ENCODE assay signal across 8 cellular contexts in the genomic region with DNA sequence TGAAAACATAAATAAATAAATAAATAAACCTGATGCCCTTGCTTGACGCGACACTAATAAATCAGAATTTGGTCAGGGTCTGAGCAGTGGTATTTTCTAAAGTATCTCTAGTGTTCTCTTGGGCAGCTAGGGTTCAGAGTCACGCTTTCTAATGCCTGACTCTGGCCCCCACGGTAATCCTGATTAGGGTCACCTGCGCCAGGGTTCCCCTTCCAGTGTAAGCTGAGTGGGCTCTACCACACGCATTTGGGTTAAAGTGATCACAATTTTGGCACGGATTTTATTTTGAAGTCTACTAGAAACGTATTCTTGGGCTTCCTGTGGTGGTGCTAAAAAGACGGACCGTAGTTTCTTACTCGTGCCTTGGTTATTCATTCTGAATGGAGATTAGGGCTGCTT. TPM values are rescaled to one million over a fixed set of nuclear protein-coding genes. Genes with fewer than 3 reads are reported as not detected.
DNase-seq lines count a peak whose midpoint lies in the region; ATAC-seq, FAIRE-seq and TF ChIP-seq lines count a peak whose summit lies in the region.

No MANE protein-coding gene starts in this region.

- CTCF ChIA-PET in mammary epithelial cell (lab: Charles Lee; ENCODE audit: low non-redundant PET), result interaction anchor here (0.5 to 0.7 kb wide), 2 partner anchors 12 to 93 kb away, joined by 8 to 9 read pairs; no protein-coding TSS in a partner anchor
- CTCF ChIA-PET in RWPE1 (lab: Yijun Ruan, JAX), result interaction anchor here (0.7 to 2.1 kb wide), 2 partner anchors 12 to 28 kb away, joined by 7 to 10 read pairs; no protein-coding TSS in a partner anchor

- H3K79me2 ChIP-seq in mammary epithelial cell (ENCODE audit: insufficient read depth, low read length), result peaks cover 44% of the 10 kb centered on the region

- no peaks in the 10 kb centered on the region; the same call in 1 of the 2 replicates for H3K4me1 ChIP-seq in HUES48 (ENCODE audit: control insufficient read depth, insufficient read depth, low read length)
- H3K4me1 ChIP-seq in mammary epithelial cell (ENCODE audit: insufficient read depth, low read length), result peaks cover 18% of the 10 kb centered on the region
- peaks cover 26% of the 10 kb centered on the region for H3K4me1 ChIP-seq in mucosa of descending colon (ENCODE audit: low read depth)

- WGBS in mammary epithelial cell (ENCODE audit: low coverage, missing lambda C conversion rate), result 6% methylated on average over 11 of the region's 11 CpGs

- no peak for DNase-seq in mammary epithelial cell
- no peak for DNase-seq in mucosa of descending colon
- DNase-seq in RWPE1 (ENCODE audit: low spot score), result no peak
- no peak for DNase-seq in GM19238 (ENCODE audit: insufficient read length, low spot score)
- no peak for DNase-seq in frontal cortex (ENCODE audit: low spot score in 2 of 2)

- peak overlapping the region; percentile 97 for H3K4me2 ChIP-seq in mammary epithelial cell (ENCODE audit: insufficient read depth, low read depth, low read length)

- H3K9ac ChIP-seq in HUES48 (ENCODE audit: low read depth, low read length) (peak overlapping the region; percentile 96), mammary epithelial cell (ENCODE audit: insufficient read depth, low read length) (peak overlapping the region; percentile 100)

- no peaks in the 10 kb centered on the region for H3K27me3 ChIP-seq in HUES48 (ENCODE audit: control insufficient read depth, insufficient read depth, low read length)
- no peaks in the 10 kb centered on the region for H3K27me3 ChIP-seq in mammary epithelial cell (ENCODE audit: insufficient read depth, low read length)

- POLR2A ChIA-PET in RWPE1 (lab: Yijun Ruan, JAX; ENCODE audit: low non-redundant PET), result interaction anchor here (0.7 kb wide), 1 partner anchor 16 kb away, joined by 16 read pairs; no protein-coding TSS in a partner anchor

- H3K4me3 ChIP-seq in HUES48 (ENCODE audit: low read depth, low read length) (peak overlapping the region; percentile 99), mammary epithelial cell (replicated peaks in 1 of 3; ENCODE audit: insufficient read depth in 1 of 3, low read depth in 2 of 3, low read length in 3 of 3) (peak overlapping the region; percentile 85 to 100 (median 99)), mucosa of descending colon (peak overlapping the region; percentile 52)

- H3K27ac ChIP-seq in HUES48 (ENCODE audit: low read depth, low read length) (peak overlapping the region; percentile 87), mammary epithelial cell (ENCODE audit: insufficient read depth, low read depth, low read length) (peak overlapping the region; percentile 99), RWPE1 (no peak overlapping the region)

- TF ChIP-seq CTCF in mammary epithelial cell (conservative IDR thresholded peaks at IDR 0.05 in 1 of 2, IDR thresholded peaks at IDR 0.05 in 1 of 2; ENCODE audit: extremely low read depth in 1 of 2, insufficient read depth in 1 of 2, low read depth in 1 of 2, low read length in 2 of 2) (no peak), mucosa of descending colon (IDR thresholded peaks at IDR 0.05) (no peak), RWPE1 (conservative IDR thresholded peaks at IDR 0.05; ENCODE audit: low read depth) (no peak)

- dilution Hi-C loops in mammary epithelial cell (cut with HindIII; ENCODE audit: low sequenced_read_pairs), result no loop called here

- H2AFZ ChIP-seq in mammary epithelial cell (ENCODE audit: low read depth, low read length), result peak overlapping the region; percentile 84

- H3K9me3 ChIP-seq in HUES48 (ENCODE audit: control insufficient read depth, insufficient read depth, low read length), result no peaks in the 10 kb centered on the region
- no peaks in the 10 kb centered on the region for H3K9me3 ChIP-seq in mammary epithelial cell (replicated peaks; ENCODE audit: insufficient read depth, low read length)
- H3K9me3 ChIP-seq in mucosa of descending colon, result no peaks in the 10 kb centered on the region

- intact Hi-C loops in mammary epithelial cell (cut with micrococcal nuclease) (no loop called here), mucosa of descending colon (cut with DNase I, micrococcal nuclease) (no loop called here)

- no peaks in the 10 kb centered on the region for H4K20me1 ChIP-seq in mammary epithelial cell (ENCODE audit: insufficient read depth, low read length)

- no peak for FAIRE-seq in frontal cortex (lab: Jason Lieb, UNC)

- in situ Hi-C loops in mammary epithelial cell (cut with MboI; ENCODE audit: low sequenced_read_pairs in 2 of 2), result loop anchor here in 1 of 2 donors (25.0 kb wide), 1 partner anchor 328 kb away; no protein-coding TSS in a partner anchor

- H3K36me3 ChIP-seq in HUES48 (ENCODE audit: control insufficient read depth, insufficient read depth, low read length) (peaks cover 39% of the 10 kb centered on the region), mammary epithelial cell (ENCODE audit: insufficient read depth, low read length) (peaks cover 10% of the 10 kb centered on the region), mucosa of descending colon (ENCODE audit: low read depth) (no peaks in the 10 kb centered on the region)

- no TSS peak for BruUV-seq in mammary epithelial cell (replicated peaks; lab: Mats Ljungman, UMichigan)

- peak; percentile 11 for ATAC-seq in GM18511 (IDR thresholded peaks at IDR 0.05; ENCODE audit: unreplicated experiment)
- ATAC-seq in mucosa of descending colon, result no peak
- ATAC-seq in HG02884 (IDR thresholded peaks at IDR 0.05; ENCODE audit: unreplicated experiment), result no peak

RNA-seq across cellular contexts. Expression of gene TTC1, which starts 0.7 kb away (rescaled TPM):
- total RNA-seq in mammary epithelial cell (10 to 100 TPM; 41.8 to 46.8 TPM), mucosa of descending colon (10 to 100 TPM; 42.6 to 54.7 (median 46.6) TPM), frontal cortex (48.1 TPM)
- 33.0 TPM for polyA plus RNA-seq in mammary epithelial cell
- 18.9 TPM for polyA minus RNA-seq in mammary epithelial cell
